In genomic region chr1:31977361-31978131, GRCh38 we compare ENCODE assay signal across 8 cellular contexts. TPM values are rescaled to one million over a fixed set of nuclear protein-coding genes. Genes with fewer than 3 reads are reported as not detected.
A peak's percentile ranks its signal among the peaks of the same experiment; 100 is the strongest.
DNase-seq lines count a peak whose midpoint lies in the region; ATAC-seq and TF ChIP-seq lines count a peak whose summit lies in the region.

No MANE protein-coding gene starts in this region.

- H3K9me3 ChIP-seq in A673 (ENCODE audit: low read depth, low read length, poor library complexity, severe bottlenecking) = no peaks in the 10 kb centered on the region
- no peaks in the 10 kb centered on the region for H3K9me3 ChIP-seq in SK-N-MC (ENCODE audit: low read depth, low read length)
- no peaks in the 10 kb centered on the region for H3K9me3 ChIP-seq in gastroesophageal sphincter
- no peaks in the 10 kb centered on the region for H3K9me3 ChIP-seq in tibial artery

- in situ Hi-C loops in GM13976 (cut with MboI; ENCODE audit: low sequenced_read_pairs, unreplicated experiment) = no loop called here

- TF ChIP-seq CTCF in A673 (conservative IDR thresholded peaks at IDR 0.05; ENCODE audit: low read depth, low read length) (peak; percentile 58), GM13976 (IDR thresholded peaks at IDR 0.05; ENCODE audit: borderline replicate concordance, control extremely low read depth, extremely low read depth, insufficient read depth, missing control alignments) (peak; percentile 18), gastroesophageal sphincter (IDR thresholded peaks at IDR 0.05) (peak in 3 of 4 experiments; percentile 17 to 47 (median 36)), tibial artery (IDR thresholded peaks at IDR 0.05) (peak; percentile 35 to 40)

- intact Hi-C loops in A673 (cut with micrococcal nuclease; ENCODE audit: unreplicated experiment) = no loop called here
- intact Hi-C loops in tibial artery (cut with DNase I; ENCODE audit: low total_unique reads) = no loop called here

- H3K4me3 ChIP-seq in A673 (ENCODE audit: low read depth, low read length, poor library complexity, severe bottlenecking) (no peak overlapping the region), SK-N-MC (peak overlapping the region; percentile 42), gastroesophageal sphincter (no peak overlapping the region), tibial artery (no peak overlapping the region)

- no peaks in the 10 kb centered on the region for H3K36me3 Mint-ChIP-seq in stimulated activated naive B cell treated with anti-CD40 and anti-IgM and Interleukin-4, amounts not matched to agents 10 μg/mL and 1 μg/mL and 100 μg/mL, for 72 hours

- peak overlapping the region; percentile 70 for H3K9ac ChIP-seq in SK-N-MC (ENCODE audit: insufficient read length)

- H3K36me3 ChIP-seq in A673 (ENCODE audit: insufficient read depth, low read length, poor library complexity, severe bottlenecking) = no peaks in the 10 kb centered on the region
- H3K36me3 ChIP-seq in SK-N-MC (ENCODE audit: insufficient read depth, low read length) = no peaks in the 10 kb centered on the region
- no peaks in the 10 kb centered on the region for H3K36me3 ChIP-seq in gastroesophageal sphincter
- no peaks in the 10 kb centered on the region for H3K36me3 ChIP-seq in tibial artery

- H3K27me3 ChIP-seq in A673 (replicated peaks; ENCODE audit: insufficient read depth, low read depth, low read length, poor library complexity) (no peaks in the 10 kb centered on the region), gastroesophageal sphincter (no peaks in the 10 kb centered on the region), tibial artery (no peaks in the 10 kb centered on the region)

- no peak overlapping the region for H3K4me3 Mint-ChIP-seq in stimulated activated naive B cell treated with anti-CD40 and anti-IgM and Interleukin-4, amounts not matched to agents 10 μg/mL and 1 μg/mL and 100 μg/mL, for 72 hours

- CTCF ChIA-PET in A673 (lab: Charles Lee) = interaction anchor here (0.6 to 1.3 kb wide), 3 partner anchors 85 to 162 kb away, joined by 3 to 7 read pairs (median 6); partner anchors contain the start of gene SPOCD1

- no peak overlapping the region for H3K27ac Mint-ChIP-seq in stimulated activated naive B cell treated with anti-CD40 and anti-IgM and Interleukin-4, amounts not matched to agents 10 μg/mL and 1 μg/mL and 100 μg/mL, for 72 hours

- TF ChIP-seq EP300 in gastroesophageal sphincter (IDR thresholded peaks at IDR 0.05) = no peak

- peaks cover 22 to 30% of the 10 kb centered on the region in 2 donors for H3K4me1 Mint-ChIP-seq in stimulated activated naive B cell treated with anti-CD40 and anti-IgM and Interleukin-4, amounts not matched to agents 10 μg/mL and 1 μg/mL and 100 μg/mL, for 72 hours

- no peak for TF ChIP-seq POLR2A in gastroesophageal sphincter (IDR thresholded peaks at IDR 0.05)

- DNase-seq in A673 (ENCODE audit: low spot score) (peak; percentile 60), GM13976 (ENCODE audit: low spot score) (peak; percentile 50), SK-N-MC (ENCODE audit: low read depth, low spot score) (no peak), tibial artery (no peak), KG1 (lab: John Stamatoyannopoulos, UW) (no peak)
- DNase-seq in stimulated activated naive B cell treated with anti-CD40 and anti-IgM and Interleukin-4, amounts not matched to agents 10 μg/mL and 1 μg/mL and 100 μg/mL, for 72 hours = no peak

- no TSS peak for BruUV-seq in A673 (replicated peaks; lab: Mats Ljungman, UMichigan)

- ATAC-seq in gastroesophageal sphincter (peak; percentile 86), GM21360 (IDR thresholded peaks at IDR 0.05; ENCODE audit: unreplicated experiment) (no peak)
- no peak for ATAC-seq in stimulated activated naive B cell treated with anti-CD40 and anti-IgM and Interleukin-4, amounts not matched to agents 10 μg/mL and 1 μg/mL and 100 μg/mL, for 72 hours (replicated peaks)

- H3K27me3 Mint-ChIP-seq in stimulated activated naive B cell treated with anti-CD40 and anti-IgM and Interleukin-4, amounts not matched to agents 10 μg/mL and 1 μg/mL and 100 μg/mL, for 72 hours = no peaks in the 10 kb centered on the region

- POLR2A ChIA-PET in A673 (lab: Charles Lee; ENCODE audit: low non-redundant PET) = no interaction called here

- peak overlapping the region; percentile 66 for H3K27ac ChIP-seq in A673 (ENCODE audit: low read depth, low read length, poor library complexity, severe bottlenecking)
- peak overlapping the region; percentile 96 for H3K27ac ChIP-seq in SK-N-MC
- H3K27ac ChIP-seq in gastroesophageal sphincter = peak overlapping the region in 2 of 4 donors; percentile 39 to 40
- H3K27ac ChIP-seq in tibial artery = peak overlapping the region in 1 of 2 donors; percentile 57

- 26 to 43% methylated on average over 5 of the region's 6 CpGs for WGBS in gastroesophageal sphincter (ENCODE audit: low coverage in 1 of 2), 2 donors

- H3K4me1 ChIP-seq in A673 (ENCODE audit: insufficient read depth, low read length, poor library complexity, severe bottlenecking) (peaks cover 14% of the 10 kb centered on the region), gastroesophageal sphincter (peaks cover 0 to 16% (median 5%) of the 10 kb centered on the region in 3 donors), tibial artery (peaks cover 0 to 16% (median 9%) of the 10 kb centered on the region in 4 donors)

- no peaks in the 10 kb centered on the region for H3K9me3 Mint-ChIP-seq in stimulated activated naive B cell treated with anti-CD40 and anti-IgM and Interleukin-4, amounts not matched to agents 10 μg/mL and 1 μg/mL and 100 μg/mL, for 72 hours

RNA-seq across cellular contexts. Expression of gene KHDRBS1, which starts 36.1 kb away (rescaled TPM):
- total RNA-seq in A673 (2021) (226 and 236 TPM in 2 replicates), gastroesophageal sphincter (10 to 100 TPM; 59.1 to 89.3 (median 64.8) TPM)

RNA-seq across cellular contexts. Expression of gene PTP4A2, which starts 39.4 kb away (rescaled TPM):
- 256 and 283 TPM in 2 replicates for total RNA-seq in A673 (2021)
- total RNA-seq in gastroesophageal sphincter = 100 to 1,000 TPM; 203 to 273 (median 250) TPM

Comparison
In these comparisons a context has a peak if more than half of its experiments do, and no peak if none do; other contexts are left out.
1. DNase-seq: peak in A673 (single experiment) and GM13976 (single experiment); none in SK-N-MC (single experiment), tibial artery (0 of 2), stimulated activated naive B cell treated with anti-CD40 and anti-IgM and Interleukin-4, amounts not matched to agents 10 μg/mL and 1 μg/mL and 100 μg/mL, for 72 hours (single experiment) and KG1 (single experiment).
2. Peak in every context shown above with its lines, with median percentiles within 50 percentile points of each other: CTCF ChIP-seq.